ENCODE assay signal across 1 cellular context in the genomic region with DNA sequence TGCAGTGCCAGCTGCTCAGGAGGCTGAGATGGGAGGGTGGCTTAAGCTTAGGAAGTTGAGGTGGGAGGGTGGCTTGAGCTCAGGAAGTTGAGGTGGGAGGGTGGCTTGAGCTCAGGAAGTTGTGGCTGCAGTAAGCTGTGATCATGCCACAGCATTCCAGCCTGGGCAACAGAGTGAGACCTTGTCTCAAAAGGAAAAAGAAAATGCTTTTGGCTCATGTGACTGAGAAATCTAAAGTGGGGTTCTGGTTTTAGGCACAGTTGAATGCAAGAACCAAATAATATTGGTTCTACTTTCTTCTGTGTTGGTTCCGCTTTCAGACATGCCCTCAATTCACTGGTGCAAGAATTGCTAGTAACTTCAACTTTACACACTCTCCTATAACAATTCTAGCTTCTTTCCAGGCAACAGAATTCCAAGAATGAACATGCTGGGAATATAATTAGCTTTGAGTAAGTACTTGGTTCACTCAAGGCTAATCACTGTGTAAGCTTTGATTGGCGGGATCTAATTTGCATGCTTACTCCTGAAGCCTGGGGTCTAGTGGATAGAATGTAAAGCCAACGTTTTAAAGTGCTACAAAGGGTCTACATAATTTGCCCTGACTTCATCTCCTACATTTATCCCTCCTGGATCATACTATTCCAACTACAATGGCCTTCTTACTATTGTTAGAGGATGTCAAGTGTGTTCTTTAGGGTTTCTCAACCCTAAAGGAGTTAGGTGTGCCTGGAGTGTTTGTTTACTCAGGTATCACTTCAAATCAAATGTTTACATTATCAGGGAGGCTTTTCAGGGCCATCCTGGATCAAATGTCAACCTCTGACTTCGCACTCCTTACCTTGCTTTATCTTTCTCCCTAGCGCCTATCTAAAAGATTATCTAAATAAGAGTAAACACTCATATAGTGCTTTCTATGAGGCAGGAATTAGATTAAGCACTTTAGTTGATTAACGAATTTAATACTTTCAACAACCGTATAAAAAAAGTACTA.
TF ChIP-seq lines count a peak whose summit lies in the region.

No MANE protein-coding gene starts in this region.

TF ChIP-seq in GM23338, 12 proteins besides CTCF, POLR2A, EP300 and RAD21 (continued from another document):
- TF ChIP-seq, protein P1, sequence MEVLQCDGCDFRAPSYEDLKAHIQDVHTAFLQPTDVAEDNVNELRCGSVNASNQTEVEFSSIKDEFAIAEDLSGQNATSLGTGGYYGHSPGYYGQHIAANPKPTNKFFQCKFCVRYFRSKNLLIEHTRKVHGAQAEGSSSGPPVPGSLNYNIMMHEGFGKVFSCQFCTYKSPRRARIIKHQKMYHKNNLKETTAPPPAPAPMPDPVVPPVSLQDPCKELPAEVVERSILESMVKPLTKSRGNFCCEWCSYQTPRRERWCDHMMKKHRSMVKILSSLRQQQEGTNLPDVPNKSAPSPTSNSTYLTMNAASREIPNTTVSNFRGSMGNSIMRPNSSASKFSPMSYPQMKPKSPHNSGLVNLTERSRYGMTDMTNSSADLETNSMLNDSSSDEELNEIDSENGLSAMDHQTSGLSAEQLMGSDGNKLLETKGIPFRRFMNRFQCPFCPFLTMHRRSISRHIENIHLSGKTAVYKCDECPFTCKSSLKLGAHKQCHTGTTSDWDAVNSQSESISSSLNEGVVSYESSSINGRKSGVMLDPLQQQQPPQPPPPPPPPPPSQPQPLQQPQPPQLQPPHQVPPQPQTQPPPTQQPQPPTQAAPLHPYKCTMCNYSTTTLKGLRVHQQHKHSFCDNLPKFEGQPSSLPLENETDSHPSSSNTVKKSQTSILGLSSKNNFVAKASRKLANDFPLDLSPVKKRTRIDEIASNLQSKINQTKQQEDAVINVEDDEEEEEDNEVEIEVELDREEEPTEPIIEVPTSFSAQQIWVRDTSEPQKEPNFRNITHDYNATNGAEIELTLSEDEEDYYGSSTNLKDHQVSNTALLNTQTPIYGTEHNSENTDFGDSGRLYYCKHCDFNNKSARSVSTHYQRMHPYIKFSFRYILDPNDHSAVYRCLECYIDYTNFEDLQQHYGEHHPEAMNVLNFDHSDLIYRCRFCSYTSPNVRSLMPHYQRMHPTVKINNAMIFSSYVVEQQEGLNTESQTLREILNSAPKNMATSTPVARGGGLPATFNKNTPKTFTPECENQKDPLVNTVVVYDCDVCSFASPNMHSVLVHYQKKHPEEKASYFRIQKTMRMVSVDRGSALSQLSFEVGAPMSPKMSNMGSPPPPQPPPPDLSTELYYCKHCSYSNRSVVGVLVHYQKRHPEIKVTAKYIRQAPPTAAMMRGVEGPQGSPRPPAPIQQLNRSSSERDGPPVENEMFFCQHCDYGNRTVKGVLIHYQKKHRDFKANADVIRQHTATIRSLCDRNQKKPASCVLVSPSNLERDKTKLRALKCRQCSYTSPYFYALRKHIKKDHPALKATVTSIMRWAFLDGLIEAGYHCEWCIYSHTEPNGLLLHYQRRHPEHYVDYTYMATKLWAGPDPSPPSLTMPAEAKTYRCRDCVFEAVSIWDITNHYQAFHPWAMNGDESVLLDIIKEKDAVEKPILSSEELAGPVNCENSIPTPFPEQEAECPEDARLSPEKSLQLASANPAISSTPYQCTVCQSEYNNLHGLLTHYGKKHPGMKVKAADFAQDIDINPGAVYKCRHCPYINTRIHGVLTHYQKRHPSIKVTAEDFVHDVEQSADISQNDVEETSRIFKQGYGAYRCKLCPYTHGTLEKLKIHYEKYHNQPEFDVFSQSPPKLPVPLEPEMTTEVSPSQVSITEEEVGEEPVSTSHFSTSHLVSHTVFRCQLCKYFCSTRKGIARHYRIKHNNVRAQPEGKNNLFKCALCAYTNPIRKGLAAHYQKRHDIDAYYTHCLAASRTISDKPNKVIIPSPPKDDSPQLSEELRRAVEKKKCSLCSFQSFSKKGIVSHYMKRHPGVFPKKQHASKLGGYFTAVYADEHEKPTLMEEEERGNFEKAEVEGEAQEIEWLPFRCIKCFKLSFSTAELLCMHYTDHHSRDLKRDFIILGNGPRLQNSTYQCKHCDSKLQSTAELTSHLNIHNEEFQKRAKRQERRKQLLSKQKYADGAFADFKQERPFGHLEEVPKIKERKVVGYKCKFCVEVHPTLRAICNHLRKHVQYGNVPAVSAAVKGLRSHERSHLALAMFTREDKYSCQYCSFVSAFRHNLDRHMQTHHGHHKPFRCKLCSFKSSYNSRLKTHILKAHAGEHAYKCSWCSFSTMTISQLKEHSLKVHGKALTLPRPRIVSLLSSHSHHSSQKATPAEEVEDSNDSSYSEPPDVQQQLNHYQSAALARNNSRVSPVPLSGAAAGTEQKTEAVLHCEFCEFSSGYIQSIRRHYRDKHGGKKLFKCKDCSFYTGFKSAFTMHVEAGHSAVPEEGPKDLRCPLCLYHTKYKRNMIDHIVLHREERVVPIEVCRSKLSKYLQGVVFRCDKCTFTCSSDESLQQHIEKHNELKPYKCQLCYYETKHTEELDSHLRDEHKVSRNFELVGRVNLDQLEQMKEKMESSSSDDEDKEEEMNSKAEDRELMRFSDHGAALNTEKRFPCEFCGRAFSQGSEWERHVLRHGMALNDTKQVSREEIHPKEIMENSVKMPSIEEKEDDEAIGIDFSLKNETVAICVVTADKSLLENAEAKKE (CRISPR knock-in tag; IDR thresholded peaks at IDR 0.05): no peak
- TF ChIP-seq JUNB (IDR thresholded peaks at IDR 0.05; ENCODE audit: unreplicated experiment): no peak
- no peak for TF ChIP-seq NANOG (IDR thresholded peaks at IDR 0.05; ENCODE audit: borderline replicate concordance)
- no peak for TF ChIP-seq CREB1 (CRISPR knock-in tag; IDR thresholded peaks at IDR 0.05; ENCODE audit: low read depth)
- TF ChIP-seq EZH2 (IDR thresholded peaks at IDR 0.05; ENCODE audit: low read depth, unreplicated experiment): no peak
- TF ChIP-seq, protein P2, sequence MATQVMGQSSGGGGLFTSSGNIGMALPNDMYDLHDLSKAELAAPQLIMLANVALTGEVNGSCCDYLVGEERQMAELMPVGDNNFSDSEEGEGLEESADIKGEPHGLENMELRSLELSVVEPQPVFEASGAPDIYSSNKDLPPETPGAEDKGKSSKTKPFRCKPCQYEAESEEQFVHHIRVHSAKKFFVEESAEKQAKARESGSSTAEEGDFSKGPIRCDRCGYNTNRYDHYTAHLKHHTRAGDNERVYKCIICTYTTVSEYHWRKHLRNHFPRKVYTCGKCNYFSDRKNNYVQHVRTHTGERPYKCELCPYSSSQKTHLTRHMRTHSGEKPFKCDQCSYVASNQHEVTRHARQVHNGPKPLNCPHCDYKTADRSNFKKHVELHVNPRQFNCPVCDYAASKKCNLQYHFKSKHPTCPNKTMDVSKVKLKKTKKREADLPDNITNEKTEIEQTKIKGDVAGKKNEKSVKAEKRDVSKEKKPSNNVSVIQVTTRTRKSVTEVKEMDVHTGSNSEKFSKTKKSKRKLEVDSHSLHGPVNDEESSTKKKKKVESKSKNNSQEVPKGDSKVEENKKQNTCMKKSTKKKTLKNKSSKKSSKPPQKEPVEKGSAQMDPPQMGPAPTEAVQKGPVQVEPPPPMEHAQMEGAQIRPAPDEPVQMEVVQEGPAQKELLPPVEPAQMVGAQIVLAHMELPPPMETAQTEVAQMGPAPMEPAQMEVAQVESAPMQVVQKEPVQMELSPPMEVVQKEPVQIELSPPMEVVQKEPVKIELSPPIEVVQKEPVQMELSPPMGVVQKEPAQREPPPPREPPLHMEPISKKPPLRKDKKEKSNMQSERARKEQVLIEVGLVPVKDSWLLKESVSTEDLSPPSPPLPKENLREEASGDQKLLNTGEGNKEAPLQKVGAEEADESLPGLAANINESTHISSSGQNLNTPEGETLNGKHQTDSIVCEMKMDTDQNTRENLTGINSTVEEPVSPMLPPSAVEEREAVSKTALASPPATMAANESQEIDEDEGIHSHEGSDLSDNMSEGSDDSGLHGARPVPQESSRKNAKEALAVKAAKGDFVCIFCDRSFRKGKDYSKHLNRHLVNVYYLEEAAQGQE (IDR thresholded peaks at IDR 0.05; ENCODE audit: unreplicated experiment): no peak
- TF ChIP-seq STAT1 (IDR thresholded peaks at IDR 0.05; ENCODE audit: unreplicated experiment): no peak
